Comparison of ENCODE assay signal across 8 cellular contexts in the genomic region with DNA sequence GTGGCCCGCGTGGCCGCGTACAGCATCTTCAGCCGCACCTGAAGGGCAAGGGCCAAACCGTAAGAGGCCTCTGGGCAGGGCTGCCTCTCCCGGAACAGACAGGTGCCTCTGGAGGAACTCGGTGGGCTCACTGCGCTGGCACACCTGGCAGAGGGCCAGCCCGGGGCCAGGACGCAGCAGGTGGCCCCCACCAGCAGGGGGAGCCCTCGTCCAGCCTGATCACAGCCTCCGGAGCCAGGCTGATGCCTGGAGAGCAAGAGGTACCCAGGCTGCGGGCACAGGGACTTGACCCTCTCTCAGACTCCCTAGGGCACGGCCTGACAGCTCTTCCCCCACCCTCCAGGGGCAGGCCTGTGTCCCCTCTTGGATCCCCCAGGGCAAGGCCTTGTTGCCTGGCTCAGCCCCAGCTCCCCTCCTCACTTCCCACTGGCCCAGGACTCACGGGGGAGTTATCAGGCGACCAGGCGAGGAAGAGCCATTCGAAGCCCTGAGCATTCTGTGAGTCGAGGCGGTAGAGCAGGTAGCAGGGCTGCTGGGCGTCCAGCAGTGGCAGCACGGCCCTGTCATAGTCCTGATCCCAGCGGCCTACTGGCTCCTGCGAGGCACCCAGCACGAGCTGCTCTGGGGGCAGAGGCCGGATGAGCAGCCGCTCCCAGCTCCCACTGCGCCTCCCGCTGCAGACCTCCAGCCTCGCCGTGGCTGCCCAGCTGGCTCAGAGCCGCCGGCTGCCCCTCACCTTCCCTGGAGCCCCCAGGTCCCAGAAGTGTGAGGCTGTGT. TPM values are rescaled to one million over a fixed set of nuclear protein-coding genes. Genes with fewer than 3 reads are reported as not detected.
DNase-seq lines count a peak whose midpoint lies in the region; ATAC-seq and TF ChIP-seq lines count a peak whose summit lies in the region.

No MANE protein-coding gene starts in this region.

- DNase-seq in HEK293T (ENCODE audit: extremely low spot score), result peak; percentile 81
- no peak for DNase-seq in Panc1 (ENCODE audit: low read depth, low spot score)
- peak; percentile 81 for DNase-seq in activated T-helper 1 cell treated with Interleukin-2 at 50 U/mL for 16 hours (ENCODE audit: low read depth)
- DNase-seq in foreskin fibroblast, result peak in 1 of 2 donors; percentile 78
- peak; percentile 86 to 95 for DNase-seq in psoas muscle
- DNase-seq in vagina (ENCODE audit: extremely low spot score in 2 of 2), result no peak
- DNase-seq in cerebellar cortex (ENCODE audit: low spot score), result no peak

- H3K4me3 ChIP-seq in Panc1 (ENCODE audit: low read depth in 2 of 2, low read length in 2 of 2) (no peak overlapping the region), foreskin fibroblast (ENCODE audit: low read depth in 1 of 2, low read length in 2 of 2) (no peak overlapping the region), psoas muscle (peak overlapping the region; percentile 72), vagina (no peak overlapping the region)

- 52 to 57% (median 55%) methylated on average over 34 of the region's 34 CpGs for WGBS in psoas muscle, 3 donors

- ATAC-seq in Panc1 (peak; percentile 80), psoas muscle (peak; percentile 59 to 69 (median 66))

- no peak for TF ChIP-seq POLR2A in vagina (IDR thresholded peaks at IDR 0.05)

- H3K9me3 ChIP-seq in Panc1 (ENCODE audit: control insufficient read depth, insufficient read depth, low read depth, low read length), result no peaks in the 10 kb centered on the region
- H3K9me3 ChIP-seq in psoas muscle, result no peaks in the 10 kb centered on the region
- H3K9me3 ChIP-seq in vagina, result no peaks in the 10 kb centered on the region

- POLR2A ChIA-PET in HEK293T (lab: Yijun Ruan, JAX), result interaction anchor here (0.7 to 1.2 kb wide), 3 partner anchors 9 to 108 kb away, joined by 3 to 4 read pairs (median 3); a partner anchor contains a TSS
- POLR2A ChIA-PET in Panc1 (lab: Charles Lee), result no interaction called here

- intact Hi-C loops in Panc1 (cut with micrococcal nuclease; ENCODE audit: unreplicated experiment), result loop anchor here (10.0 kb wide), 1 partner anchor 103 kb away; no protein-coding TSS in a partner anchor
- intact Hi-C loops in psoas muscle (cut with DNase I), result loop anchor here (1.0 to 2.0 kb wide), 3 partner anchors 106 to 215 kb away; no protein-coding TSS in a partner anchor
- intact Hi-C loops in vagina (cut with DNase I), result loop anchor here (5.0 kb wide), 1 partner anchor 111 kb away; no protein-coding TSS in a partner anchor

- BruUV-seq in Panc1 (replicated peaks; lab: Mats Ljungman, UMichigan), result no TSS peak

- H3K4me1 ChIP-seq in Panc1 (ENCODE audit: control insufficient read depth, insufficient read depth, low read length) (peaks cover 5% of the 10 kb centered on the region), psoas muscle (peaks cover 34% of the 10 kb centered on the region), vagina (peaks cover 48% of the 10 kb centered on the region)

- in situ Hi-C loops in Panc1 (cut with HindIII; ENCODE audit: low pct_unique_long_range_greater_than_20kb, low sequenced_read_pairs), result no loop called here

- H3K27me3 ChIP-seq in Panc1 (ENCODE audit: control insufficient read depth, insufficient read depth, low read length) (no peaks in the 10 kb centered on the region), psoas muscle (ENCODE audit: insufficient read depth in 3 of 3, low read length in 2 of 3) (no peaks in the 10 kb centered on the region), vagina (no peaks in the 10 kb centered on the region)

- H3K27ac ChIP-seq in C4-2B (no peak overlapping the region), Panc1 (ENCODE audit: low read length) (no peak overlapping the region), psoas muscle (peak overlapping the region; percentile 46), vagina (no peak overlapping the region)

- CTCF ChIA-PET in HEK293T (lab: Yijun Ruan, JAX), result interaction anchor here (0.5 to 2.2 kb wide), 21 partner anchors 9 to 1759 kb away, joined by 3 to 16 read pairs (median 4); a partner anchor contains a TSS
- CTCF ChIA-PET in Panc1 (lab: Charles Lee), result interaction anchor here (0.6 to 1.4 kb wide), 5 partner anchors 9 to 180 kb away, joined by 3 to 4 read pairs (median 3); no protein-coding TSS in a partner anchor

- TF ChIP-seq CTCF in C4-2B (conservative IDR thresholded peaks at IDR 0.05), result peak; percentile 91
- peak; percentile 91 for TF ChIP-seq CTCF in Panc1 (IDR thresholded peaks at IDR 0.05)
- TF ChIP-seq CTCF in foreskin fibroblast (IDR thresholded peaks at IDR 0.05; ENCODE audit: low read depth, low read length), result peak; percentile 87
- TF ChIP-seq CTCF in psoas muscle (IDR thresholded peaks at IDR 0.05), result peak; percentile 95
- TF ChIP-seq CTCF in vagina (IDR thresholded peaks at IDR 0.05), result peak; percentile 41 to 95 (median 74)

- H3K36me3 ChIP-seq in Panc1 (ENCODE audit: control insufficient read depth, insufficient read depth, low read length) (no peaks in the 10 kb centered on the region), psoas muscle (ENCODE audit: insufficient read depth in 1 of 2, low read depth in 1 of 2) (peaks cover 0 to 57% of the 10 kb centered on the region in 2 donors), vagina (peaks cover 0 to 59% of the 10 kb centered on the region in 2 donors)

TF ChIP-seq in HEK293T, 16 proteins besides CTCF, POLR2A, EP300 and RAD21:
- no peak for TF ChIP-seq ELF4 (IDR thresholded peaks at IDR 0.05)
- no peak for TF ChIP-seq NFRKB (IDR thresholded peaks at IDR 0.05)
- TF ChIP-seq ARNT (IDR thresholded peaks at IDR 0.05), result no peak
- TF ChIP-seq, protein P1, sequence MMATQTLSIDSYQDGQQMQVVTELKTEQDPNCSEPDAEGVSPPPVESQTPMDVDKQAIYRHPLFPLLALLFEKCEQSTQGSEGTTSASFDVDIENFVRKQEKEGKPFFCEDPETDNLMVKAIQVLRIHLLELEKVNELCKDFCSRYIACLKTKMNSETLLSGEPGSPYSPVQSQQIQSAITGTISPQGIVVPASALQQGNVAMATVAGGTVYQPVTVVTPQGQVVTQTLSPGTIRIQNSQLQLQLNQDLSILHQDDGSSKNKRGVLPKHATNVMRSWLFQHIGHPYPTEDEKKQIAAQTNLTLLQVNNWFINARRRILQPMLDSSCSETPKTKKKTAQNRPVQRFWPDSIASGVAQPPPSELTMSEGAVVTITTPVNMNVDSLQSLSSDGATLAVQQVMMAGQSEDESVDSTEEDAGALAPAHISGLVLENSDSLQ (IDR thresholded peaks at IDR 0.05), result no peak
- TF ChIP-seq L3MBTL2 (conservative IDR thresholded peaks at IDR 0.05), result no peak
- no peak for TF ChIP-seq FOXA1 (IDR thresholded peaks at IDR 0.05)
- no peak for TF ChIP-seq ZNF384 (IDR thresholded peaks at IDR 0.05)
- no peak for TF ChIP-seq HDGF (IDR thresholded peaks at IDR 0.05; ENCODE audit: borderline replicate concordance)
- TF ChIP-seq BHLHE40 (IDR thresholded peaks at IDR 0.05; ENCODE audit: borderline replicate concordance), result no peak
- TF ChIP-seq FOXM1 (IDR thresholded peaks at IDR 0.05; ENCODE audit: borderline replicate concordance), result no peak
- no peak for TF ChIP-seq LEF1 (IDR thresholded peaks at IDR 0.05; ENCODE audit: borderline replicate concordance)
- TF ChIP-seq SP1 (IDR thresholded peaks at IDR 0.05), result no peak
- no peak for TF ChIP-seq FOXK2 (IDR thresholded peaks at IDR 0.05)
- no peak for TF ChIP-seq TARDBP (IDR thresholded peaks at IDR 0.05)
- no peak for TF ChIP-seq SUZ12 (IDR thresholded peaks at IDR 0.05)

RNA-seq across cellular contexts. Expression of a gene that starts 6.2 kb away (rescaled TPM):
- total RNA-seq in Panc1 (2021; ENCODE audit: unreplicated experiment), result not detected
- not detected for polyA plus RNA-seq in Panc1 (2012; ENCODE audit: insufficient read length)
- total RNA-seq in psoas muscle, result under 1 TPM in 3 of 4 donors, not detected in 1; 0.34 to 0.55 (median 0.41) TPM
- under 1 TPM; 0.04 to 0.14 (median 0.08) TPM for polyA plus RNA-seq in psoas muscle
- not detected for total RNA-seq in vagina

RNA-seq across cellular contexts. Expression of a gene that starts 7.3 kb away (rescaled TPM):
- total RNA-seq in Panc1 (2021; ENCODE audit: unreplicated experiment) (51.9 TPM), psoas muscle (100 to 1,000 TPM in 3 of 4 donors, 10 to 100 TPM in 1; 74.9 to 224 (median 138) TPM), vagina (93.8 TPM)
- polyA plus RNA-seq in Panc1 (2012; ENCODE audit: insufficient read length), result 105 TPM
- 100 to 1,000 TPM in 1 of 3 donors, 10 to 100 TPM in 2; 19.6 to 160 (median 74.6) TPM for polyA plus RNA-seq in psoas muscle

RNA-seq across cellular contexts. Expression of a gene that starts 13.9 kb away (rescaled TPM):
- 9.7 TPM for total RNA-seq in Panc1 (2021; ENCODE audit: unreplicated experiment)
- 10.7 TPM for polyA plus RNA-seq in Panc1 (2012; ENCODE audit: insufficient read length)
- total RNA-seq in psoas muscle, result 1 to 10 TPM; 2.1 to 7.5 (median 3.9) TPM
- polyA plus RNA-seq in psoas muscle, result 1 to 10 TPM; 2.5 to 3.3 (median 2.6) TPM
- total RNA-seq in vagina, result 25.0 TPM

RNA-seq across cellular contexts. Expression of a gene that starts 33.7 kb away (rescaled TPM):
- total RNA-seq in Panc1 (2021; ENCODE audit: unreplicated experiment) (89.4 TPM), psoas muscle (10 to 100 TPM; 50.1 to 89.4 (median 68.1) TPM), vagina (41.5 TPM)
- polyA plus RNA-seq in Panc1 (2012; ENCODE audit: insufficient read length), result 80.4 TPM
- polyA plus RNA-seq in psoas muscle, result 100 to 1,000 TPM in 2 of 3 donors, 10 to 100 TPM in 1; 75.2 to 138 (median 121) TPM

RNA-seq across cellular contexts. Expression of a gene that starts 46.8 kb away (rescaled TPM):
- total RNA-seq in Panc1 (2021; ENCODE audit: unreplicated experiment) (57.9 TPM), psoas muscle (10 to 100 TPM; 62.1 to 93.1 (median 85.5) TPM), vagina (44.4 TPM)
- 47.0 TPM for polyA plus RNA-seq in Panc1 (2012; ENCODE audit: insufficient read length)
- 10 to 100 TPM; 46.1 to 96.7 (median 53.4) TPM for polyA plus RNA-seq in psoas muscle

Comparison
In these comparisons a context has a peak if more than half of its experiments do, and no peak if none do; other contexts are left out.
1. DNase-seq: peak in HEK293T (single experiment), activated T-helper 1 cell treated with Interleukin-2 at 50 U/mL for 16 hours (single experiment) and psoas muscle (2 of 2); none in Panc1 (single experiment), vagina (0 of 2) and cerebellar cortex (single experiment).
2. Peak in every context shown above with its lines, with median percentiles within 50 percentile points of each other: CTCF ChIP-seq.